Comparison of ENCODE assay signal across 23 cellular contexts in the genomic region with DNA sequence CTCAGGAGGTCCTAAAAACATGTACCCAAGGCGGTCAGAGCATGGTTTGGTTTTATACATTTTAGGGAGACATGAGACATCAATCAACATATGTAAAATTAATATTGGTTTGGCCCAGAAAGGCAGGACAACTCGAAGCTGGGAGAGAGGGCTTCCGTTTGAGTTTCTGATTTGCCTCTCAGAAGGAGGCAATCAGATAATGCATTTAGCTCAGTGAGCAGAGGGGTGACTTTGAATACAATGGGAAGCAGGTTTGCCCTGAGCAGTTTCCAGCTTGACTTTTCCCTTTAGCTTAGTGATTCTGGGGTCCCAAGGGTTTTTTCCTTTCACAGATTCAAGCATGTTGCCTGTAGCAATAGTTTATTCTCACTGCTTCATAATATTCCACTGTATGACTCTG. TPM values are rescaled to one million over a fixed set of nuclear protein-coding genes. Genes with fewer than 3 reads are reported as not detected.
DNase-seq lines count a peak whose midpoint lies in the region; ATAC-seq and TF ChIP-seq lines count a peak whose summit lies in the region.
"Had no signal": no experiment of that assay in that cellular context is flagged by ENCODE, and none has a peak within 500 bp of the region (broad histone marks: within the 10 kb centered on the region; RNA-seq: fewer than 3 reads in every experiment).

No MANE protein-coding gene starts in this region.

- peak; percentile 41; the same call in 1 of the 3 replicates for ATAC-seq in GM23338
- ATAC-seq in left lobe of liver, result no peak
- ATAC-seq: A549, Panc1 had no signal

- peaks cover 26% of the 10 kb centered on the region for H3K4me1 ChIP-seq in GM23338 (ENCODE audit: insufficient read depth)
- H3K4me1 ChIP-seq: HAP-1 had no signal

- H3K4me3 Mint-ChIP-seq in GM23338 (no peak overlapping the region), glutamatergic neuron (ENCODE audit: unreplicated experiment) (no peak overlapping the region), progenitor cell of endocrine pancreas (ENCODE audit: low read depth) (no peak overlapping the region)

- no peaks in the 10 kb centered on the region for H3K9me2 ChIP-seq in GM23338 (ENCODE audit: insufficient read depth)

- peaks cover 34% of the 10 kb centered on the region for H3K4me1 Mint-ChIP-seq in GM23338
- peaks cover 10% of the 10 kb centered on the region for H3K4me1 Mint-ChIP-seq in glutamatergic neuron (ENCODE audit: low read depth, unreplicated experiment)
- H3K4me1 Mint-ChIP-seq in progenitor cell of endocrine pancreas (ENCODE audit: low read depth), result peaks cover 32% of the 10 kb centered on the region

- H3K27ac Mint-ChIP-seq in GM23338, result no peak overlapping the region
- H3K27ac Mint-ChIP-seq in glutamatergic neuron (ENCODE audit: unreplicated experiment), result peak overlapping the region; percentile 36
- H3K27ac Mint-ChIP-seq in progenitor cell of endocrine pancreas, result peak overlapping the region; percentile 72
- H3K27ac Mint-ChIP-seq: CD4-positive, alpha-beta memory T cell had no signal

- no peak for DNase-seq in GM23338 (ENCODE audit: low spot score)
- DNase-seq in NCI-H69 (lab: John Stamatoyannopoulos, UW), result peak; percentile 29
- DNase-seq in glutamatergic neuron, result no peak
- no peak for DNase-seq in progenitor cell of endocrine pancreas (ENCODE audit: low spot score, unreplicated experiment)
- DNase-seq in T-helper 9 cell, result no peak
- no peak for DNase-seq in activated T-cell treated with anti-CD3 and anti-CD28 coated beads, Interleukin-2, amount 50 U/mL, for 48 hours
- DNase-seq in left lobe of liver (ENCODE audit: low spot score), result no peak
- DNase-seq: AML-193; C1 segment of cervical spinal cord; CD4-positive, alpha-beta memory T cell; COR-L47; GM23248; Karpas-422; NCI-H1105; NCI-H146; NCI-H2029; NCI-H2227 treated with DMSO at 0.1 percent for 48 hours; NCI-H526 treated with DMSO at 0.1 percent for 48 hours; SHP77 treated with DMSO at 0.1 percent for 48 hours had no signal

- H3K27me3 Mint-ChIP-seq in GM23338 (ENCODE audit: insufficient read depth, low read depth, poor library complexity) (no peaks in the 10 kb centered on the region), glutamatergic neuron (ENCODE audit: unreplicated experiment) (no peaks in the 10 kb centered on the region), progenitor cell of endocrine pancreas (no peaks in the 10 kb centered on the region)

- peaks cover 5% of the 10 kb centered on the region; the same call in 2 of the 3 replicates for H3K36me3 Mint-ChIP-seq in GM23338 (ENCODE audit: low read depth)
- no peaks in the 10 kb centered on the region for H3K36me3 Mint-ChIP-seq in glutamatergic neuron (ENCODE audit: unreplicated experiment)
- H3K36me3 Mint-ChIP-seq in progenitor cell of endocrine pancreas (ENCODE audit: insufficient read depth), result peaks cover 16% of the 10 kb centered on the region

- H3K9me3 Mint-ChIP-seq in GM23338 (no peaks in the 10 kb centered on the region), glutamatergic neuron (ENCODE audit: unreplicated experiment) (peaks cover 2% of the 10 kb centered on the region), progenitor cell of endocrine pancreas (ENCODE audit: low read depth) (peaks cover 8% of the 10 kb centered on the region)

- TF ChIP-seq CTCF in GM23338 (conservative IDR thresholded peaks at IDR 0.05; ENCODE audit: low read depth in 2 of 2) (no peak), glutamatergic neuron (IDR thresholded peaks at IDR 0.05; ENCODE audit: partially characterized antibody, unreplicated experiment) (no peak), progenitor cell of endocrine pancreas (IDR thresholded peaks at IDR 0.05; ENCODE audit: unreplicated experiment) (no peak)

- no peaks in the 10 kb centered on the region for H3K27me3 ChIP-seq in GM23338 (ENCODE audit: insufficient read depth)

- peaks cover 100% of the 10 kb centered on the region for H3K79me2 ChIP-seq in GM23338 (replicated peaks; ENCODE audit: insufficient read depth)

- no peak overlapping the region for H3K4me2 ChIP-seq in GM23338
- H3K4me2 ChIP-seq: A549 had no signal

- H3K4me3 ChIP-seq in GM23338, result no peak overlapping the region
- H3K4me3 ChIP-seq: A549, GM23248, HAP-1 had no signal

- no peaks in the 10 kb centered on the region for H3K36me3 ChIP-seq in GM23338 (ENCODE audit: insufficient read depth)
- H3K36me3 ChIP-seq: HAP-1 had no signal

- H3F3A ChIP-seq in GM23338 (replicated peaks; ENCODE audit: low read depth), result no peaks in the 10 kb centered on the region

- H4K20me1 ChIP-seq in GM23338 (replicated peaks; ENCODE audit: insufficient read depth), result peaks cover 18% of the 10 kb centered on the region; the same call in 1 of the 2 replicates

- H2AFZ ChIP-seq in GM23338, result no peak overlapping the region
- H2AFZ ChIP-seq: GM23248 had no signal

- no peak overlapping the region for H3K27ac ChIP-seq in GM23338 (ENCODE audit: low read depth)
- H3K27ac ChIP-seq: A549, GM23248, RWPE1 had no signal

TF ChIP-seq in GM23338, 12 proteins besides CTCF, POLR2A, EP300 and RAD21 (continues in another document):
- no peak for TF ChIP-seq STAT1 (IDR thresholded peaks at IDR 0.05; ENCODE audit: unreplicated experiment)
- TF ChIP-seq EZH2phosphoT487 (IDR thresholded peaks at IDR 0.05; ENCODE audit: unreplicated experiment), result no peak
- no peak for TF ChIP-seq NANOG (IDR thresholded peaks at IDR 0.05; ENCODE audit: borderline replicate concordance)
- TF ChIP-seq, protein P1, sequence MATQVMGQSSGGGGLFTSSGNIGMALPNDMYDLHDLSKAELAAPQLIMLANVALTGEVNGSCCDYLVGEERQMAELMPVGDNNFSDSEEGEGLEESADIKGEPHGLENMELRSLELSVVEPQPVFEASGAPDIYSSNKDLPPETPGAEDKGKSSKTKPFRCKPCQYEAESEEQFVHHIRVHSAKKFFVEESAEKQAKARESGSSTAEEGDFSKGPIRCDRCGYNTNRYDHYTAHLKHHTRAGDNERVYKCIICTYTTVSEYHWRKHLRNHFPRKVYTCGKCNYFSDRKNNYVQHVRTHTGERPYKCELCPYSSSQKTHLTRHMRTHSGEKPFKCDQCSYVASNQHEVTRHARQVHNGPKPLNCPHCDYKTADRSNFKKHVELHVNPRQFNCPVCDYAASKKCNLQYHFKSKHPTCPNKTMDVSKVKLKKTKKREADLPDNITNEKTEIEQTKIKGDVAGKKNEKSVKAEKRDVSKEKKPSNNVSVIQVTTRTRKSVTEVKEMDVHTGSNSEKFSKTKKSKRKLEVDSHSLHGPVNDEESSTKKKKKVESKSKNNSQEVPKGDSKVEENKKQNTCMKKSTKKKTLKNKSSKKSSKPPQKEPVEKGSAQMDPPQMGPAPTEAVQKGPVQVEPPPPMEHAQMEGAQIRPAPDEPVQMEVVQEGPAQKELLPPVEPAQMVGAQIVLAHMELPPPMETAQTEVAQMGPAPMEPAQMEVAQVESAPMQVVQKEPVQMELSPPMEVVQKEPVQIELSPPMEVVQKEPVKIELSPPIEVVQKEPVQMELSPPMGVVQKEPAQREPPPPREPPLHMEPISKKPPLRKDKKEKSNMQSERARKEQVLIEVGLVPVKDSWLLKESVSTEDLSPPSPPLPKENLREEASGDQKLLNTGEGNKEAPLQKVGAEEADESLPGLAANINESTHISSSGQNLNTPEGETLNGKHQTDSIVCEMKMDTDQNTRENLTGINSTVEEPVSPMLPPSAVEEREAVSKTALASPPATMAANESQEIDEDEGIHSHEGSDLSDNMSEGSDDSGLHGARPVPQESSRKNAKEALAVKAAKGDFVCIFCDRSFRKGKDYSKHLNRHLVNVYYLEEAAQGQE (IDR thresholded peaks at IDR 0.05; ENCODE audit: unreplicated experiment), result no peak

RNA-seq across cellular contexts. Expression of a gene that starts 12.6 kb away (rescaled TPM):
- total RNA-seq in GM23338 (2014; rRNA removed; shearing (Covaris generic)), result 13.5 and 15.4 TPM in 2 replicates
- polyA plus RNA-seq in GM23338 (2016; fragmentation: Nextera tagmentation; extraction: Ambion mirVana), result 3.1 and 4.5 TPM in 2 replicates
- 19.4 TPM for total RNA-seq in glutamatergic neuron (ENCODE audit: unreplicated experiment)
- 29.7 and 33.0 TPM in 2 replicates for total RNA-seq in progenitor cell of endocrine pancreas
- 11.3 TPM for total RNA-seq in left lobe of liver
